ENCODE assay signal across 18 cellular contexts in the genomic region with DNA sequence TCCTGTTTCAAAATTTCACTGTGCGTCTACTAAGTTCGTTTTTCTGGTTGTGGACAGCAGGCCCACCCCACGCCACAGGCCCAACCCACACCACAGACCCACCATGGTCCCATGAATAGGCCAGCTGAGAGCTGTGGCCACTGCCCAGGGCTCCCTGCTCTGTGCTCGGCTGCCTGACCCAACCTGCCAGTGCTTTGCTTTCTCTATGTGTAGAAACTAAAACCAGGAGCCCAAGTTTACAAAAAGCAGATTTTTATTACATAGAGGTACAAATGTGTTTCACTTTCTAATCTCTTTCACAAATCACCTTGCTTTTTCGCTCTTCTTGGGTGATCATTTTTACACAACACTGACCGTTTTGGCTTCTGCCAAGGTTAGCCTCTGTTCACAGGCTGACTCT.
DNase-seq lines count a peak whose midpoint lies in the region; ATAC-seq, FAIRE-seq and TF ChIP-seq lines count a peak whose summit lies in the region.
"Had no signal": no experiment of that assay in that cellular context is flagged by ENCODE, and none has a peak within 500 bp of the region (broad histone marks: within the 10 kb centered on the region; RNA-seq: fewer than 3 reads in every experiment).

No MANE protein-coding gene starts in this region.

- ATAC-seq in GM19324 (IDR thresholded peaks at IDR 0.05; ENCODE audit: low FRiP score, unreplicated experiment), result peak; percentile 82
- peak; percentile 87 for ATAC-seq in HG02885 (IDR thresholded peaks at IDR 0.05; ENCODE audit: poor library complexity, unreplicated experiment)
- peak; percentile 43 for ATAC-seq in GM12878
- ATAC-seq in GM19467 (IDR thresholded peaks at IDR 0.05; ENCODE audit: unreplicated experiment), result no peak
- no peak for ATAC-seq in GM21360 (IDR thresholded peaks at IDR 0.05; ENCODE audit: unreplicated experiment)
- ATAC-seq: PC-3 had no signal

- POLR2A ChIA-PET in GM12878 (lab: Charles Lee), result no interaction called here

- H3K9ac ChIP-seq in GM12878 (ENCODE audit: control insufficient read depth, insufficient read depth, low read length), result peak overlapping the region; percentile 3; the same call in 1 of the 2 replicates

- SMC1A ChIA-PET in GM12878 (lab: Charles Lee; ENCODE audit: uncharacterized antibody, unreplicated experiment), result no interaction called here

- no peak for TF ChIP-seq POLR2A in GM12878 (IDR thresholded peaks at IDR 0.05; ENCODE audit: low read depth, low read length)

- intact Hi-C loops in GM12878 (cut with micrococcal nuclease; ENCODE audit: unreplicated experiment), result no loop called here

- no peaks in the 10 kb centered on the region for H3K4me1 ChIP-seq in GM12878 (ENCODE audit: control insufficient read depth, insufficient read depth, low read length)

- H3K27ac ChIP-seq in GM12878 (ENCODE audit: control insufficient read depth, insufficient read depth), result no peak overlapping the region; the same call in 1 of the 2 replicates
- H3K27ac ChIP-seq: RWPE1 had no signal

- no peak overlapping the region for H2AFZ ChIP-seq in GM12878 (ENCODE audit: control insufficient read depth, low read depth, low read length)

- WGBS in GM12878 (ENCODE audit: insufficient coverage, insufficient replicate concordance, low lambda C conversion rate, missing lambda C conversion rate), result 80% methylated on average over 6 of the region's 6 CpGs

- CTCF ChIA-PET in GM12878 (lab: Yijun Ruan, JAX), result no interaction called here

- no peak overlapping the region for H3K4me2 ChIP-seq in GM12878 (ENCODE audit: control insufficient read depth, insufficient read depth)

- no peaks in the 10 kb centered on the region for H3K27me3 ChIP-seq in GM12878 (replicated peaks in 1 of 2; ENCODE audit: control insufficient read depth in 2 of 2, insufficient read depth in 2 of 2, low read length in 1 of 2)

- H3K4me3 ChIP-seq in GM12865 (ENCODE audit: low read depth, low read length) (no peak overlapping the region), GM12878 (no peak overlapping the region)

- peaks cover 11 to 15% of the 10 kb centered on the region in 2 experiments; a peak in 3 of 4 replicates for H3K36me3 ChIP-seq in GM12878 (ENCODE audit: control insufficient read depth in 2 of 2, insufficient read depth in 2 of 2, low read length in 1 of 2)

- no peaks in the 10 kb centered on the region; the same call in 2 of the 3 replicates for H3K9me3 ChIP-seq in GM12878 (replicated peaks; ENCODE audit: control insufficient read depth, insufficient read depth, low read length)

- FAIRE-seq in GM12878 (lab: Jason Lieb, UNC), result no peak
- FAIRE-seq: G401.6 had no signal

- TF ChIP-seq RAD21 in GM12878 (IDR thresholded peaks at IDR 0.05; ENCODE audit: insufficient read depth, low read depth, low read length), result no peak

- no peak for TF ChIP-seq EP300 in GM12878 (IDR thresholded peaks at IDR 0.05; ENCODE audit: borderline replicate concordance in 1 of 2, control insufficient read depth in 1 of 2, low read depth in 2 of 2, low read length in 2 of 2)

- DNase-seq in GM12865 (ENCODE audit: low read depth) (peak; percentile 44), GM12878 (ENCODE audit: low read depth, low spot score) (no peak), ecto neural progenitor cell (ENCODE audit: low spot score) (no peak)
- DNase-seq: C1 segment of cervical spinal cord, DND-41, HCEC 1CT, IMR-90, Kasumi-1, NCI-H1105 treated with DMSO at 0.1 percent for 48 hours, NCI-H187, PC-3, T-helper 2 cell had no signal

- TF ChIP-seq CTCF in GM12865 (IDR thresholded peaks at IDR 0.05; ENCODE audit: insufficient read depth, low read depth, low read length, missing control alignments) (no peak), GM12878 (IDR thresholded peaks at IDR 0.05 in 2 of 3, conservative IDR thresholded peaks at IDR 0.05 in 1 of 3; ENCODE audit: control insufficient read depth in 2 of 3, extremely low read depth in 1 of 3, insufficient read depth in 1 of 3, low read depth in 3 of 3, low read length in 3 of 3) (no peak)

- no peaks in the 10 kb centered on the region for H4K20me1 ChIP-seq in GM12878 (ENCODE audit: control insufficient read depth, insufficient read depth)

- in situ Hi-C loops in GM12878 (cut with MboI), result no loop called here

- BruUV-seq in GM12878 (replicated peaks; lab: Mats Ljungman, UMichigan), result TSS peak; percentile 34

- H3K79me2 ChIP-seq in GM12878 (ENCODE audit: control insufficient read depth, insufficient read depth, low read length), result no peaks in the 10 kb centered on the region

- RAD21 ChIA-PET in GM12878 (lab: Charles Lee; ENCODE audit: unreplicated experiment), result no interaction called here

TF ChIP-seq in GM12878, 131 proteins besides CTCF, POLR2A, EP300 and RAD21:
- TF ChIP-seq ZBTB4 (CRISPR knock-in tag; IDR thresholded peaks at IDR 0.05), result no peak
- no peak for TF ChIP-seq NBN (IDR thresholded peaks at IDR 0.05)
- TF ChIP-seq ELK1 (IDR thresholded peaks at IDR 0.05; ENCODE audit: low read depth, low read length), result no peak
- TF ChIP-seq SIX5 (IDR thresholded peaks at IDR 0.05; ENCODE audit: low read depth, low read length, severe bottlenecking), result no peak
- no peak for TF ChIP-seq FOXK2 (IDR thresholded peaks at IDR 0.05)
- TF ChIP-seq IRF4 (IDR thresholded peaks at IDR 0.05; ENCODE audit: low read depth, low read length), result no peak
- no peak for TF ChIP-seq MEF2B (IDR thresholded peaks at IDR 0.05; ENCODE audit: partially characterized antibody, poor library complexity, severe bottlenecking)
- TF ChIP-seq IRF3 (IDR thresholded peaks at IDR 0.05), result no peak
- no peak for TF ChIP-seq RCOR1 (conservative IDR thresholded peaks at IDR 0.05; ENCODE audit: low read depth, low read length)
- TF ChIP-seq SIN3A (IDR thresholded peaks at IDR 0.05; ENCODE audit: low read depth, low read length), result no peak
- no peak for TF ChIP-seq SMARCA5 (IDR thresholded peaks at IDR 0.05)

Comparison
In these comparisons a context has a peak if more than half of its experiments do, and no peak if none do; other contexts are left out.
1. ATAC-seq: peak in GM19324 (single experiment), HG02885 (single experiment) and GM12878 (single experiment); none in GM19467 (single experiment) and GM21360 (single experiment).